In genomic region chr1:203907901-203908300, GRCh38 we compare ENCODE assay signal across 14 cellular contexts.
"Had no signal": no experiment of that assay in that cellular context is flagged by ENCODE, and none has a peak within 500 bp of the region (broad histone marks: within the 10 kb centered on the region; RNA-seq: fewer than 3 reads in every experiment).

No MANE protein-coding gene starts in this region.

- H3K4me3 ChIP-seq: cardiac muscle cell, gastroesophageal sphincter, heart right ventricle, lung, thoracic aorta had no signal

- H3K9me3 ChIP-seq: gastroesophageal sphincter, heart right ventricle, thoracic aorta had no signal

- DNase-seq: activated CD4-positive, alpha-beta T cell treated with anti-CD3 and anti-CD28 coated beads, Interleukin-2, amount 50 U/mL, for 48 hours; activated naive CD4-positive, alpha-beta T cell treated with anti-CD3 and anti-CD28 coated beads for 36 hours; erythroblast; heart right ventricle; naive thymus-derived CD4-positive, alpha-beta T cell; retina; T1000; WERI-Rb-1 had no signal

- H3K27ac Mint-ChIP-seq: activated naive CD4-positive, alpha-beta T cell treated with anti-CD3 and anti-CD28 coated beads for 36 hours; activated T-helper 2 cell treated with anti-CD3 and anti-CD28 coated beads, Interferon-gamma antibody, Interleukin-2, Interleukin-4, amounts not matched to agents 10 μg/mL and 5 μg/mL and 100 μg/mL, durations not matched to agents 14 hours and 24 hours and 36 hours; naive thymus-derived CD4-positive, alpha-beta T cell; stimulated activated effector memory CD8-positive, alpha-beta T cell treated with anti-CD3 and anti-CD28 coated beads, Interleukin-12 subunit alpha, Interleukin-12 subunit beta, amount 100 ng/mL, for 72 hours had no signal

- H3K27me3 ChIP-seq: cardiac muscle cell, heart right ventricle had no signal

- H3K4me1 Mint-ChIP-seq: naive thymus-derived CD4-positive, alpha-beta T cell; stimulated activated effector memory CD8-positive, alpha-beta T cell treated with anti-CD3 and anti-CD28 coated beads, Interleukin-12 subunit alpha, Interleukin-12 subunit beta, amount 100 ng/mL, for 72 hours had no signal

- H3K36me3 ChIP-seq: cardiac muscle cell, gastroesophageal sphincter, heart right ventricle, thoracic aorta, WERI-Rb-1 had no signal

- H3K4me1 ChIP-seq: gastroesophageal sphincter, heart right ventricle had no signal

- H3K9me3 Mint-ChIP-seq: activated naive CD4-positive, alpha-beta T cell treated with anti-CD3 and anti-CD28 coated beads for 36 hours; activated T-helper 2 cell treated with anti-CD3 and anti-CD28 coated beads, Interferon-gamma antibody, Interleukin-2, Interleukin-4, amounts not matched to agents 10 μg/mL and 5 μg/mL and 100 μg/mL, durations not matched to agents 14 hours and 24 hours and 36 hours; stimulated activated effector memory CD8-positive, alpha-beta T cell treated with anti-CD3 and anti-CD28 coated beads, Interleukin-12 subunit alpha, Interleukin-12 subunit beta, amount 100 ng/mL, for 72 hours had no signal

- H3K4me3 Mint-ChIP-seq: activated naive CD4-positive, alpha-beta T cell treated with anti-CD3 and anti-CD28 coated beads for 36 hours; naive thymus-derived CD4-positive, alpha-beta T cell; stimulated activated effector memory CD8-positive, alpha-beta T cell treated with anti-CD3 and anti-CD28 coated beads, Interleukin-12 subunit alpha, Interleukin-12 subunit beta, amount 100 ng/mL, for 72 hours had no signal

- H3K27ac ChIP-seq: cardiac muscle cell, gastroesophageal sphincter, heart right ventricle, thoracic aorta, WERI-Rb-1 had no signal

- H3K36me3 Mint-ChIP-seq: naive thymus-derived CD4-positive, alpha-beta T cell; stimulated activated effector memory CD8-positive, alpha-beta T cell treated with anti-CD3 and anti-CD28 coated beads, Interleukin-12 subunit alpha, Interleukin-12 subunit beta, amount 100 ng/mL, for 72 hours had no signal
